ENCODE assay signal across 29 cellular contexts in the genomic region with DNA sequence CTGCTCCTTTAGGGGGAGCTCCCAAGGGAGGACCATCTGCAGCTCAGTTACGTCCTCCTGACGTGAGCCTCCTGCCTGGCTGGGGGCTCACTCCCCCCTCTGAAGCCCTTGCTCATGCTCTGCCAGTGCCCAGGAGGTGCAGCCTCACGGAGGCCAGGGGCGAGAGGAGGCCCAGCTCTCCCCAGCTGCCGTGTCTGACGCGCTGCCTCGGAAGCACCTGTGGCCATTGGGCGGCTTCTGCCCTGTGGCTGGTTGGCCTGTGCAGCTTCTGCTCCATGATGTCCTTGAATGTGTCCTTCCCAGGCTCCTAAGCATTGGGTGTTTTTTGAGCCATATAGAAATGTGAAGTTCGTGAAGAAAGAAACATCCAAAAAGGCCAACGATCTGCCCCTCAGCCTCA.
"Had no signal": no experiment of that assay in that cellular context is flagged by ENCODE, and none has a peak within 500 bp of the region (broad histone marks: within the 10 kb centered on the region; RNA-seq: fewer than 3 reads in every experiment).

No MANE protein-coding gene starts in this region.

- H3K4me1 Mint-ChIP-seq: naive thymus-derived CD4-positive, alpha-beta T cell; natural killer cell; nephron; neural progenitor cell; stimulated activated effector memory CD8-positive, alpha-beta T cell treated with anti-CD3 and anti-CD28 coated beads, Interleukin-12 subunit alpha, Interleukin-12 subunit beta, amount 100 ng/mL, for 72 hours; stimulated activated naive CD8-positive, alpha-beta T cell treated with anti-CD3 and anti-CD28 coated beads, Interleukin-15, amount 100 ng/mL, for 72 hours had no signal

- H3K27me3 ChIP-seq: neural progenitor cell, neutrophil, pancreas, right lobe of liver, sigmoid colon, suprapubic skin, testis, tibial artery, transverse colon, upper lobe of right lung, uterus had no signal

- H3K9me3 ChIP-seq: pancreas, right lobe of liver, suprapubic skin, testis, upper lobe of right lung had no signal

- DNase-seq: naive thymus-derived CD4-positive, alpha-beta T cell; natural killer cell; nucleus accumbens; pancreas; psoas muscle; right lobe of liver; sigmoid colon; small intestine; stimulated activated CD4-positive, alpha-beta T cell treated with anti-CD3 and anti-CD28 coated beads, Interleukin-15, amount 100 ng/mL, for 24 hours; stimulated activated CD4-positive, alpha-beta T cell treated with anti-CD3 and anti-CD28 coated beads, Interleukin-2, amount 100 ng/mL, for 24 hours; stimulated activated CD4-positive, alpha-beta T cell treated with anti-CD3 and anti-CD28 coated beads, Interleukin-2, amount 100 ng/mL, for 48 hours; stimulated activated CD4-positive, alpha-beta T cell treated with anti-CD3 and anti-CD28 coated beads, Interleukin-4, amount 100 ng/mL, for 24 hours; stimulated activated naive CD4-positive, alpha-beta T cell; stimulated activated naive CD8-positive, alpha-beta T cell treated with anti-CD3 and anti-CD28 coated beads, Interleukin-15, amount 100 ng/mL, for 72 hours; stimulated activated naive CD8-positive, alpha-beta T cell treated with anti-CD3 and anti-CD28 coated beads, Interleukin-15, Interleukin-2, amounts not matched to agents 100 U/mL and 50 U/mL, for 24 hours; substantia nigra; testis; tibial artery; transverse colon; upper lobe of right lung; uterus had no signal

- H2AFZ ChIP-seq: neural progenitor cell had no signal

- H3K4me1 ChIP-seq: neural progenitor cell, pancreas, psoas muscle, right lobe of liver, sigmoid colon, suprapubic skin, testis, tibial artery, transverse colon, upper lobe of right lung, uterus had no signal

- H3K36me3 ChIP-seq: neural progenitor cell, neutrophil, right lobe of liver, uterus had no signal

- H3K27ac ChIP-seq: neural progenitor cell, neutrophil, pancreas, psoas muscle, right lobe of liver, sigmoid colon, suprapubic skin, testis, tibial artery, transverse colon, upper lobe of right lung, uterus had no signal

- H3K4me3 ChIP-seq: neural progenitor cell, pancreas, psoas muscle, right lobe of liver, sigmoid colon, suprapubic skin, testis, tibial artery, transverse colon, upper lobe of right lung, uterus had no signal

- H3K4me3 Mint-ChIP-seq: naive thymus-derived CD4-positive, alpha-beta T cell; natural killer cell; nephron; neural progenitor cell; stimulated activated effector memory CD8-positive, alpha-beta T cell treated with anti-CD3 and anti-CD28 coated beads, Interleukin-12 subunit alpha, Interleukin-12 subunit beta, amount 100 ng/mL, for 72 hours; stimulated activated naive CD8-positive, alpha-beta T cell treated with anti-CD3 and anti-CD28 coated beads, Interleukin-15, amount 100 ng/mL, for 72 hours; type B pancreatic cell had no signal

- ATAC-seq: naive thymus-derived CD4-positive, alpha-beta T cell; natural killer cell; pancreas; right cardiac atrium; right lobe of liver; stimulated activated effector memory CD8-positive, alpha-beta T cell treated with anti-CD3 and anti-CD28 coated beads, Interleukin-12 subunit alpha, Interleukin-12 subunit beta, amount 100 ng/mL, for 72 hours; stimulated activated naive CD8-positive, alpha-beta T cell treated with anti-CD3 and anti-CD28 coated beads, Interleukin-15, amount 100 ng/mL, for 72 hours; stimulated activated naive CD8-positive, alpha-beta T cell treated with anti-CD3 and anti-CD28 coated beads, Interleukin-15, Interleukin-2, amounts not matched to agents 100 U/mL and 50 U/mL, for 24 hours; upper lobe of right lung had no signal

- H3K27ac Mint-ChIP-seq: naive thymus-derived CD4-positive, alpha-beta T cell; natural killer cell; nephron; neural progenitor cell; progenitor cell of endocrine pancreas; stimulated activated effector memory CD8-positive, alpha-beta T cell treated with anti-CD3 and anti-CD28 coated beads, Interleukin-12 subunit alpha, Interleukin-12 subunit beta, amount 100 ng/mL, for 72 hours; type B pancreatic cell had no signal

- H3K27me3 Mint-ChIP-seq: naive thymus-derived CD4-positive, alpha-beta T cell; progenitor cell of endocrine pancreas; stimulated activated naive CD8-positive, alpha-beta T cell treated with anti-CD3 and anti-CD28 coated beads, Interleukin-15, amount 100 ng/mL, for 72 hours; type B pancreatic cell had no signal

- H3K9ac ChIP-seq: neural progenitor cell had no signal

- H3K4me2 ChIP-seq: neural progenitor cell had no signal
